Comparison of ENCODE assay signal across 8 cellular contexts in the genomic region with DNA sequence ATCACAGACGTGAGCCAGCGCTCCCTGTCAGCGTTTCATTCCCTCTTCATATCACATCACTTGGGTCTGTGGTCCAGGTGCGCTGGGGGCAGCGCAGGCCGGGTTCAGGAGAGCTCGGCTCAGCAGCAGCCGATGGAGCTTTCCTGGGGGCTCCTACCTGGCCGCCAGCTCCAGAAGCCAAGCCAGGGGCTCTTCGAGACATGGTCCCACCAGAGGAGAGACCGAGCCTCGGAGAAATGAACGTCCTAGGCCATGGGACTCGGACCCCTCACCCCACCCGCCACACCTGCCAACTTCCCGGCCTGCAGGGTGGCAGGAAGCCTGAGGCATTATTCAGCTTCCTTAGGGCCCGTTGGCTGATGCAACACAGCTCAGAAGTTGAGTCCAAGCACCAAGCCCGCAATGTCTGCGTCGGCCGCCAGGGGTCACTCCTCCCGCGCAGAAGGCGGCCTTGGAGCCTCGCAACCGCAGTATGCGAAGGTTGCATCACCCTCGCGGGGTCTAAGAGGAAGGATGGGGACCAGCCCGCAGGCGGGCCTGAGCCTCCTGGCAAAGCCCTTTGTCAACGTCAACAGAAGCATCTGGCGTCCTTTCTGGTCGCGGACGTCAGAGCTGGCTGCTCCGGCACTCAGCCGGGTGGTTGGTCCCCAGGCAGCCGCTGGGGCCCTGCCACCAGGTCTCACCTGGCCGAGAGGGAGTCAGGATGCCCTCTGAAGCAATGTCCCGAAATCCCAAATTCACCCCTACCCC. TPM values are rescaled to one million over a fixed set of nuclear protein-coding genes. Genes with fewer than 3 reads are reported as not detected.
DNase-seq lines count a peak whose midpoint lies in the region; FAIRE-seq and TF ChIP-seq lines count a peak whose summit lies in the region.

No MANE protein-coding gene starts in this region.

- H3K18ac ChIP-seq in H1 (ENCODE audit: extremely low read depth, low read length) = peak overlapping the region; percentile 100

- peak in 1 of 2 experiments; percentile 92; a peak in 1 of 3 replicates for TF ChIP-seq EP300 in H1 (IDR thresholded peaks at IDR 0.05; ENCODE audit: borderline replicate concordance in 1 of 2, low read depth in 2 of 2, low read length in 2 of 2)

- H3K23ac ChIP-seq in H1 (ENCODE audit: insufficient read length) = no peak overlapping the region

- H3K23me2 ChIP-seq in H1 (ENCODE audit: low read depth, low read length) = no peaks in the 10 kb centered on the region

- H3K4me3 ChIP-seq in H1 (ENCODE audit: extremely low read depth in 1 of 4, insufficient read depth in 2 of 4, low read depth in 3 of 4, low read length in 4 of 4) = no peak overlapping the region

- H2BK120ac ChIP-seq in H1 (replicated peaks; ENCODE audit: low read depth, low read length) = peak overlapping the region; percentile 97

- peak overlapping the region; percentile 89 for H3K27ac ChIP-seq in H1 (ENCODE audit: low read depth, low read length)

- no peaks in the 10 kb centered on the region for H4K20me1 ChIP-seq in H1 (replicated peaks in 1 of 2; ENCODE audit: control insufficient read depth in 1 of 2, insufficient read depth in 2 of 2, low read length in 2 of 2)

- H3K56ac ChIP-seq in H1 (replicated peaks; ENCODE audit: insufficient read length, low read depth, low read length) = peak overlapping the region; percentile 34

- peak overlapping the region; percentile 89 for H4K5ac ChIP-seq in H1 (ENCODE audit: insufficient read length, low read depth, low read length)

- no peak overlapping the region for H2BK15ac ChIP-seq in H1 (ENCODE audit: low read length)

- no peaks in the 10 kb centered on the region for H3K9me3 ChIP-seq in H1 (ENCODE audit: insufficient read depth in 2 of 2, low read depth in 1 of 2, low read length in 1 of 2)

- peak overlapping the region; percentile 96; the same call in 1 of the 2 replicates for H2AK5ac ChIP-seq in H1 (ENCODE audit: low read depth, low read length)

- H3K4ac ChIP-seq in H1 (replicated peaks; ENCODE audit: insufficient read length, low read depth, low read length) = peak overlapping the region; percentile 96

- peak overlapping the region; percentile 100 for H2BK12ac ChIP-seq in H1 (ENCODE audit: low read depth, low read length)

- H3K4me2 ChIP-seq in H1 (ENCODE audit: insufficient read depth in 1 of 2, low read depth in 2 of 2, low read length in 2 of 2) = peak overlapping the region in 1 of 2 experiments; percentile 5; a peak in 1 of 4 replicates

- no peaks in the 10 kb centered on the region for H3K36me3 ChIP-seq in H1 (ENCODE audit: control insufficient read depth in 2 of 4, insufficient read depth in 4 of 4, low read length in 3 of 4)

- H3K14ac ChIP-seq in H1 (ENCODE audit: insufficient read length) = no peak overlapping the region

- H4K8ac ChIP-seq in H1 (ENCODE audit: extremely low read depth, insufficient read depth, low read length) = peak overlapping the region; percentile 99

- H2BK20ac ChIP-seq in H1 (ENCODE audit: low read length) = peak overlapping the region; percentile 90

- no peaks in the 10 kb centered on the region for H3K27me3 ChIP-seq in H1 (replicated peaks in 1 of 4; ENCODE audit: control insufficient read depth in 3 of 4, extremely low read depth in 1 of 4, insufficient read depth in 3 of 4, low read length in 3 of 4)

- H4K91ac ChIP-seq in H1 (replicated peaks; ENCODE audit: insufficient read length, low read length) = peak overlapping the region; percentile 99

- peak; percentile 99 to 100 for TF ChIP-seq RAD21 in H1 (IDR thresholded peaks at IDR 0.05 in 1 of 2, conservative IDR thresholded peaks at IDR 0.05 in 1 of 2; ENCODE audit: low read depth in 2 of 2, low read length in 2 of 2)

- CTCF ChIA-PET in H1 (lab: Charles Lee; ENCODE audit: partially characterized antibody) = interaction anchor here (0.6 to 5.6 kb wide), 53 partner anchors 8 to 1002 kb away, joined by 3 to 120 read pairs (median 6); a partner anchor contains a TSS

- no peak overlapping the region for H2AFZ ChIP-seq in H1 (ENCODE audit: low read length)

- H2BK5ac ChIP-seq in H1 (ENCODE audit: low read depth, low read length) = peak overlapping the region; percentile 99

- WGBS in H1 (ENCODE audit: extremely low coverage in 1 of 2, insufficient coverage in 1 of 2, insufficient read length in 1 of 2, insufficient replicate concordance in 2 of 2, low coverage in 1 of 2, low lambda C conversion rate in 2 of 2, missing lambda C conversion rate in 1 of 2), 2 experiments = 25% methylated on average over 35 of the region's 41 CpGs; no CpG with 5 or more reads in 1 of the 2 experiments

- no peaks in the 10 kb centered on the region for H3K79me2 ChIP-seq in H1 (ENCODE audit: control insufficient read depth in 1 of 2, insufficient read depth in 2 of 2, low read length in 2 of 2)

- DNase-seq in COLO668 (lab: John Stamatoyannopoulos, UW; ENCODE audit: unreplicated experiment) = peak; percentile 96
- DNase-seq in GM20000 (ENCODE audit: low spot score) = peak; percentile 78
- peak; percentile 95 for DNase-seq in HT1080 (ENCODE audit: low read depth)
- DNase-seq in NOMO-1 (lab: John Stamatoyannopoulos, UW; ENCODE audit: unreplicated experiment in 2 of 2) = peak; percentile 96 to 97
- peak; percentile 94 to 96 (median 95) for DNase-seq in activated CD8-positive, alpha-beta memory T cell treated with anti-CD3 and anti-CD28 coated beads for 48 hours (ENCODE audit: low read depth in 2 of 3, low spot score in 2 of 3)
- DNase-seq in H1 (ENCODE audit: low read depth in 1 of 2, low spot score in 2 of 2) = peak; percentile 95 to 99
- DNase-seq in mesenteric fat pad (ENCODE audit: low spot score) = peak; percentile 97
- DNase-seq in stimulated activated CD8-positive, alpha-beta memory T cell treated with anti-CD3 and anti-CD28 coated beads, Interleukin-15, amount 100 ng/mL, for 48 hours (ENCODE audit: low read depth in 2 of 2) = peak; percentile 93

- TF ChIP-seq POLR2A in H1 (IDR thresholded peaks at IDR 0.05; ENCODE audit: control extremely low read depth in 1 of 2, low read depth in 2 of 2, low read length in 2 of 2) = peak; percentile 47 to 75

- POLR2A ChIA-PET in H1 (lab: Charles Lee; ENCODE audit: partially characterized antibody) = interaction anchor here (0.7 to 9.3 kb wide), 33 partner anchors 9 to 175 kb away, joined by 3 to 140 read pairs (median 4); a partner anchor contains a TSS

- no peak for FAIRE-seq in H1 (lab: Jason Lieb, UNC)

- peak overlapping the region in 2 of 4 experiments; percentile 72 to 74; a peak in 4 of 7 replicates for H3K9ac ChIP-seq in H1 (replicated peaks in 1 of 4; ENCODE audit: extremely low read depth in 1 of 4, low read depth in 3 of 4, low read length in 3 of 4)

- TF ChIP-seq CTCF in GM20000 (IDR thresholded peaks at IDR 0.05; ENCODE audit: extremely low read depth, missing control alignments) (peak; percentile 97), H1 (IDR thresholded peaks at IDR 0.05; ENCODE audit: control extremely low read depth in 1 of 3, insufficient read depth in 1 of 3, low read depth in 1 of 3, low read length in 3 of 3) (peak; percentile 93 to 98 (median 97))

- H3K79me1 ChIP-seq in H1 (ENCODE audit: low read depth, low read length) = no peaks in the 10 kb centered on the region

- peaks cover 0 to 8% (median 6%) of the 10 kb centered on the region in 4 experiments; a peak in 5 of 7 replicates for H3K4me1 ChIP-seq in H1 (replicated peaks in 1 of 4; ENCODE audit: control insufficient read depth in 3 of 4, insufficient read depth in 4 of 4, low read length in 3 of 4)

TF ChIP-seq in H1, 55 proteins besides CTCF, POLR2A, EP300 and RAD21 (continues in another document):
- no peak for TF ChIP-seq NRF1 (IDR thresholded peaks at IDR 0.05; ENCODE audit: low read depth, low read length)
- TF ChIP-seq, protein P1, sequence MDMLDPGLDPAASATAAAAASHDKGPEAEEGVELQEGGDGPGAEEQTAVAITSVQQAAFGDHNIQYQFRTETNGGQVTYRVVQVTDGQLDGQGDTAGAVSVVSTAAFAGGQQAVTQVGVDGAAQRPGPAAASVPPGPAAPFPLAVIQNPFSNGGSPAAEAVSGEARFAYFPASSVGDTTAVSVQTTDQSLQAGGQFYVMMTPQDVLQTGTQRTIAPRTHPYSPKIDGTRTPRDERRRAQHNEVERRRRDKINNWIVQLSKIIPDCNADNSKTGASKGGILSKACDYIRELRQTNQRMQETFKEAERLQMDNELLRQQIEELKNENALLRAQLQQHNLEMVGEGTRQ (IDR thresholded peaks at IDR 0.05; ENCODE audit: low read length) = no peak
- no peak for TF ChIP-seq POU5F1 (IDR thresholded peaks at IDR 0.05; ENCODE audit: low read depth, low read length)
- TF ChIP-seq SIN3A (conservative IDR thresholded peaks at IDR 0.05 in 1 of 2, IDR thresholded peaks at IDR 0.05 in 1 of 2; ENCODE audit: low read depth in 1 of 2, low read length in 2 of 2) = peak in 1 of 2 experiments; percentile 57; a peak in 1 of 4 replicates
- no peak for TF ChIP-seq KDM4A (IDR thresholded peaks at IDR 0.05; ENCODE audit: low read depth, low read length, severe bottlenecking)
- no peak for TF ChIP-seq SRF (IDR thresholded peaks at IDR 0.05; ENCODE audit: low read depth, low read length)
- no peak for TF ChIP-seq HDAC6 (IDR thresholded peaks at IDR 0.05; ENCODE audit: low read depth, low read length)
- no peak for TF ChIP-seq SP4 (IDR thresholded peaks at IDR 0.05; ENCODE audit: low read length)
- peak; percentile 87 for TF ChIP-seq POLR2AphosphoS5 (IDR thresholded peaks at IDR 0.05; ENCODE audit: low read depth, low read length)
- TF ChIP-seq JUND (IDR thresholded peaks at IDR 0.05; ENCODE audit: low read length) = peak; percentile 97
- TF ChIP-seq KDM5A (IDR thresholded peaks at IDR 0.05; ENCODE audit: low read length) = no peak; the same call in 1 of the 2 replicates

RNA-seq across cellular contexts. Expression of a gene that starts 13.2 kb away (rescaled TPM):
- 28.7 and 29.7 TPM in 2 replicates for total RNA-seq in HT1080 (2014; rRNA removed; shearing (Covaris generic))
- polyA plus RNA-seq in HT1080 (2015; cell fraction: cytosol; rRNA removed) = 20.5 and 22.2 TPM in 2 replicates
- polyA plus RNA-seq in HT1080 (2015; cell fraction: nucleus; rRNA removed) = 91.3 and 93.4 TPM in 2 replicates
- total RNA-seq in H1 (2021; fragmentation: NEBNext Ultra II Directional; extraction: Animal tissue kit (Norgen Biotek cat#: 25700)) = 55.6 and 63.9 TPM in 2 replicates
- polyA plus RNA-seq in H1 (2011; rRNA removed) = 23.7 and 39.0 TPM in 2 replicates
- polyA plus RNA-seq in H1 (2011; cell fraction: cytosol; rRNA removed) = 37.2 TPM
- polyA plus RNA-seq in H1 (2011; cell fraction: nucleus; rRNA removed) = 86.9 TPM
- polyA plus RNA-seq in H1 (2012, experiment 1 of 2) = 36.8 to 50.9 TPM (median 49.8 TPM) in 4 replicates
- polyA plus RNA-seq in H1 (2012, experiment 2 of 2) = 28.4 TPM
- polyA plus RNA-seq in H1 (2013, experiment 1 of 2) = 29.3 TPM
- polyA plus RNA-seq in H1 (2013, experiment 2 of 2) = 27.4 TPM
- 26.5 and 30.9 TPM in 2 replicates for polyA minus RNA-seq in H1 (2011; rRNA and poly(A)+ RNA removed)
- polyA minus RNA-seq in H1 (2011; cell fraction: cytosol; rRNA and poly(A)+ RNA removed) = 18.6 TPM
- 57.3 TPM for polyA minus RNA-seq in H1 (2011; cell fraction: nucleus; rRNA and poly(A)+ RNA removed)
- total RNA-seq in mesenteric fat pad = 39.9 TPM
